10 cellular contexts compared by ENCODE assay signal in the genomic region with DNA sequence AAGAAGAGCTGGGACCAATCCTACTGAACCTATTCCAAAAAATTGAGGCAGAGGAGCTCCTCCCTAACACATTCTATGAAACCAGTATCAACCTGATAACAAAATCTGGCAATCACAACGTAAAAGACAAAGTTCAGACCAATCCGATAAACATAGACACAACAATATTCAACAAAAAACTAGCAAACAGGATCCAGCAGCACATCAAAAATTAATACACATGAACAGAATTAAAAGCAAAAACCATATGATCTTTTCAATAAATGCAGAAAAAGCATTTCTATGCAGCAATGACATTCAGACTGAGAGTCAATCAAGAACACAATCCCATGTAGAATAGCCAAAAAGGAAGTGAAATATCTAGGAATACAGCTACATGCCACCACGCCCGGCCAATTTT. TPM values are rescaled to one million over a fixed set of nuclear protein-coding genes. Genes with fewer than 3 reads are reported as not detected.
"Had no signal": no experiment of that assay in that cellular context is flagged by ENCODE, and none has a peak within 500 bp of the region (broad histone marks: within the 10 kb centered on the region; RNA-seq: fewer than 3 reads in every experiment).

No MANE protein-coding gene starts in this region.

- ATAC-seq: K562 had no signal

- DNase-seq: IMR-90, KBM-7, KG1 had no signal

- H3K27ac ChIP-seq: HL-60, KMS-11 had no signal

- H3K9ac ChIP-seq: KMS-11 had no signal

- H3K4me3 ChIP-seq: K562 had no signal

- FAIRE-seq: HTR-8/SVneo, K562 had no signal

- H3K4me2 ChIP-seq: KMS-11 had no signal

RNA-seq across cellular contexts. Expression of gene CLEC14A, which starts 7.0 kb away (rescaled TPM):
- total RNA-seq: HT-29, HT1080, K562 had no signal
- polyA plus RNA-seq: IgD-negative memory B cell, K562 had no signal

RNA-seq across cellular contexts. Expression of gene SSTR1, which starts 55.1 kb away (rescaled TPM):
- total RNA-seq: HT1080, K562 had no signal
- polyA plus RNA-seq: IgD-negative memory B cell, K562 had no signal
